ENCODE assay signal across 13 cellular contexts in genomic region chr2:134944975-134945374, GRCh38.
"Had no signal": no experiment of that assay in that cellular context is flagged by ENCODE, and none has a peak within 500 bp of the region (broad histone marks: within the 10 kb centered on the region; RNA-seq: fewer than 3 reads in every experiment).

No MANE protein-coding gene starts in this region.

- H3K4me3 ChIP-seq: breast epithelium, heart right ventricle, pancreas had no signal

- H3K4me3 Mint-ChIP-seq: activated CD8-positive, alpha-beta memory T cell treated with anti-CD3 and anti-CD28 coated beads, Interleukin-2, amount 10 ng/mL, durations not matched to agents 7 days and 5 days; neural crest cell; T-cell had no signal

- H3K27me3 ChIP-seq: breast epithelium, heart right ventricle, pancreas had no signal

- H3K9me3 ChIP-seq: breast epithelium, heart right ventricle, pancreas had no signal

- H3K27ac ChIP-seq: breast epithelium, heart right ventricle, pancreas, VCaP had no signal

- H3K9me3 Mint-ChIP-seq: activated naive CD4-positive, alpha-beta T cell treated with anti-CD3 and anti-CD28 coated beads, Interleukin-2, amount 50 U/mL, for 72 hours; neural crest cell; T-cell had no signal

- H3K27ac Mint-ChIP-seq: activated CD8-positive, alpha-beta memory T cell treated with anti-CD3 and anti-CD28 coated beads, Interleukin-2, amount 10 ng/mL, durations not matched to agents 7 days and 5 days had no signal

- H3K4me1 Mint-ChIP-seq: neural crest cell had no signal

- H3K4me1 ChIP-seq: breast epithelium had no signal

- DNase-seq: activated CD4-positive, alpha-beta T cell treated with anti-CD3 and anti-CD28 coated beads for 48 hours; activated CD8-positive, alpha-beta memory T cell treated with anti-CD3 and anti-CD28 coated beads, Interleukin-2, amount 10 ng/mL, durations not matched to agents 7 days and 5 days; anterior cingulate cortex; heart right ventricle; pancreas; stimulated activated CD4-positive, alpha-beta T cell treated with anti-CD3 and anti-CD28 coated beads, Interleukin-15, amount 100 ng/mL, for 24 hours; stimulated activated CD4-positive, alpha-beta T cell treated with anti-CD3 and anti-CD28 coated beads, Interleukin-4, amount 100 ng/mL, for 24 hours; T-cell had no signal

- H3K27me3 Mint-ChIP-seq: activated CD8-positive, alpha-beta memory T cell treated with anti-CD3 and anti-CD28 coated beads, Interleukin-2, amount 10 ng/mL, durations not matched to agents 7 days and 5 days; T-cell had no signal

- ATAC-seq: activated CD8-positive, alpha-beta memory T cell treated with anti-CD3 and anti-CD28 coated beads, Interleukin-2, amount 10 ng/mL, durations not matched to agents 7 days and 5 days; activated naive CD4-positive, alpha-beta T cell treated with anti-CD3 and anti-CD28 coated beads, Interleukin-2, amount 50 U/mL, for 72 hours; heart right ventricle; left lobe of liver; pancreas; T-cell had no signal
